ENCODE assay signal across 28 cellular contexts in genomic region chr12:22828059-22828458, GRCh38.
DNase-seq lines count a peak whose midpoint lies in the region; ATAC-seq, FAIRE-seq and TF ChIP-seq lines count a peak whose summit lies in the region.
"Had no signal": no experiment of that assay in that cellular context is flagged by ENCODE, and none has a peak within 500 bp of the region (broad histone marks: within the 10 kb centered on the region; RNA-seq: fewer than 3 reads in every experiment).

No MANE protein-coding gene starts in this region.

- peaks cover 4% of the 10 kb centered on the region for H3K4me1 Mint-ChIP-seq in activated T-cell treated with anti-CD3 and anti-CD28 coated beads, Interleukin-2, amount 50 U/mL, for 72 hours (ENCODE audit: low read depth)
- H3K4me1 Mint-ChIP-seq in GM23338: 0 out of 3 replicates have a peak, but pooled peaks cover 2% of the 10 kb centered on the region
- H3K4me1 Mint-ChIP-seq: activated naive CD8-positive, alpha-beta T cell treated with anti-CD3 and anti-CD28 coated beads, Interleukin-2, amount 50 U/mL, for 24 hours; brain; natural killer cell had no signal

- no peak overlapping the region for H3K27ac Mint-ChIP-seq in activated T-cell treated with anti-CD3 and anti-CD28 coated beads, Interleukin-2, amount 50 U/mL, for 72 hours
- H3K27ac Mint-ChIP-seq in GM23338: no peak overlapping the region
- H3K27ac Mint-ChIP-seq: activated naive CD8-positive, alpha-beta T cell treated with anti-CD3 and anti-CD28 coated beads, Interleukin-2, amount 50 U/mL, for 24 hours; brain; endodermal cell; HFFc6; natural killer cell had no signal

- FAIRE-seq in urothelium cell line (lab: Jason Lieb, UNC): peak; percentile 9
- FAIRE-seq: A549, K562 had no signal

- H3K79me2 ChIP-seq in GM23338 (replicated peaks; ENCODE audit: insufficient read depth): no peaks in the 10 kb centered on the region

- peaks cover 2 to 8% of the 10 kb centered on the region in 2 donors for H3K9me3 Mint-ChIP-seq in activated T-cell treated with anti-CD3 and anti-CD28 coated beads, Interleukin-2, amount 50 U/mL, for 72 hours
- H3K9me3 Mint-ChIP-seq in GM23338: peaks cover 25% of the 10 kb centered on the region

- H4K20me1 ChIP-seq in GM23338 (replicated peaks; ENCODE audit: insufficient read depth): no peaks in the 10 kb centered on the region

- H3K4me3 Mint-ChIP-seq in activated T-cell treated with anti-CD3 and anti-CD28 coated beads, Interleukin-2, amount 50 U/mL, for 72 hours: no peak overlapping the region
- no peak overlapping the region for H3K4me3 Mint-ChIP-seq in GM23338
- H3K4me3 Mint-ChIP-seq: activated naive CD8-positive, alpha-beta T cell treated with anti-CD3 and anti-CD28 coated beads, Interleukin-2, amount 50 U/mL, for 24 hours; brain; endodermal cell; HFFc6; natural killer cell had no signal

- H3K27ac ChIP-seq in GM23338 (ENCODE audit: low read depth): no peak overlapping the region
- H3K27ac ChIP-seq: A549, ovary, right atrium auricular region, uterus had no signal

- peak; percentile 87 to 91 for ATAC-seq in activated T-cell treated with anti-CD3 and anti-CD28 coated beads, Interleukin-2, amount 50 U/mL, for 72 hours (replicated peaks in 1 of 2)
- ATAC-seq in HG02610 (IDR thresholded peaks at IDR 0.05; ENCODE audit: unreplicated experiment): peak; percentile 79
- peak; percentile 89 for ATAC-seq in HG03432 (IDR thresholded peaks at IDR 0.05; ENCODE audit: unreplicated experiment)
- ATAC-seq in GM23338: no peak
- ATAC-seq: A549; activated naive CD8-positive, alpha-beta T cell treated with anti-CD3 and anti-CD28 coated beads, Interleukin-2, amount 50 U/mL, for 24 hours; K562; natural killer cell had no signal

- H3K27me3 Mint-ChIP-seq in activated T-cell treated with anti-CD3 and anti-CD28 coated beads, Interleukin-2, amount 50 U/mL, for 72 hours (ENCODE audit: low read depth): no peaks in the 10 kb centered on the region
- no peaks in the 10 kb centered on the region for H3K27me3 Mint-ChIP-seq in GM23338 (ENCODE audit: insufficient read depth, low read depth, poor library complexity)
- H3K27me3 Mint-ChIP-seq: brain had no signal

- no peak for DNase-seq in activated T-cell treated with anti-CD3 and anti-CD28 coated beads, Interleukin-2, amount 50 U/mL, for 72 hours
- DNase-seq in activated T-cell treated with anti-CD3 and anti-CD28 coated beads, Interleukin-2, amount 50 U/mL, for 48 hours: no peak
- DNase-seq in urothelium cell line (ENCODE audit: low spot score): no peak
- DNase-seq in mesenteric fat pad (ENCODE audit: low spot score): no peak
- DNase-seq in GM23338 (ENCODE audit: low spot score): no peak
- no peak for DNase-seq in UCSD-AML1 (lab: John Stamatoyannopoulos, UW; ENCODE audit: unreplicated experiment)
- DNase-seq: activated CD4-positive, alpha-beta T cell treated with anti-CD3 and anti-CD28 coated beads for 48 hours; activated effector memory CD4-positive, alpha-beta T cell treated with Interleukin-2 at 50 U/mL for 16 hours; activated naive CD8-positive, alpha-beta T cell treated with anti-CD3 and anti-CD28 coated beads, Interleukin-2, amount 50 U/mL, for 24 hours; BE2C; endodermal cell; HFFc6; mesenchymal stem cell; MM.1S; natural killer cell; NCI-H146; NCI-H2171; NCI-H748 treated with DMSO at 0.1 percent for 48 hours; ovary; Right ventricle myocardium superior; stimulated activated CD8-positive, alpha-beta memory T cell treated with anti-CD3 and anti-CD28 coated beads, Interleukin-4, amount 100 ng/mL, for 48 hours; uterus had no signal

- TF ChIP-seq CTCF in GM23338 (conservative IDR thresholded peaks at IDR 0.05; ENCODE audit: low read depth in 2 of 2): no peak

- H3K27me3 ChIP-seq in GM23338 (ENCODE audit: insufficient read depth): no peaks in the 10 kb centered on the region
- H3K27me3 ChIP-seq: BE2C, ovary, right atrium auricular region, uterus had no signal

- H3K4me2 ChIP-seq in GM23338: no peak overlapping the region
- H3K4me2 ChIP-seq: A549 had no signal

- H3K4me1 ChIP-seq in GM23338 (ENCODE audit: insufficient read depth): no peaks in the 10 kb centered on the region
- H3K4me1 ChIP-seq: A549, BE2C, right atrium auricular region, uterus had no signal

- no peak overlapping the region for H3K4me3 ChIP-seq in GM23338
- H3K4me3 ChIP-seq: A549, K562, ovary, right atrium auricular region, uterus had no signal

- H3K36me3 ChIP-seq in GM23338 (ENCODE audit: insufficient read depth): no peaks in the 10 kb centered on the region; the same call in 1 of the 2 replicates
- H3K36me3 ChIP-seq: BE2C, ovary, right atrium auricular region, uterus had no signal

- H3K9me2 ChIP-seq in GM23338 (ENCODE audit: insufficient read depth): peaks cover 9% of the 10 kb centered on the region; the same call in 1 of the 2 replicates

- H3K36me3 Mint-ChIP-seq in activated T-cell treated with anti-CD3 and anti-CD28 coated beads, Interleukin-2, amount 50 U/mL, for 72 hours (ENCODE audit: insufficient read depth in 2 of 2): peaks cover 3 to 5% of the 10 kb centered on the region in 2 donors
- H3K36me3 Mint-ChIP-seq in GM23338 (ENCODE audit: low read depth): peaks cover 25% of the 10 kb centered on the region; the same call in 2 of the 3 replicates
- H3K36me3 Mint-ChIP-seq: brain, natural killer cell had no signal

- no peak overlapping the region for H2AFZ ChIP-seq in GM23338

- no peaks in the 10 kb centered on the region for H3F3A ChIP-seq in GM23338 (replicated peaks; ENCODE audit: low read depth)

TF ChIP-seq in GM23338, 12 proteins besides CTCF, POLR2A, EP300 and RAD21 (continues in another document):
- TF ChIP-seq POLR2AphosphoS5 (IDR thresholded peaks at IDR 0.05; ENCODE audit: low read depth): no peak
- TF ChIP-seq ZNF462 (CRISPR knock-in tag; IDR thresholded peaks at IDR 0.05): no peak
